In the genomic region with DNA sequence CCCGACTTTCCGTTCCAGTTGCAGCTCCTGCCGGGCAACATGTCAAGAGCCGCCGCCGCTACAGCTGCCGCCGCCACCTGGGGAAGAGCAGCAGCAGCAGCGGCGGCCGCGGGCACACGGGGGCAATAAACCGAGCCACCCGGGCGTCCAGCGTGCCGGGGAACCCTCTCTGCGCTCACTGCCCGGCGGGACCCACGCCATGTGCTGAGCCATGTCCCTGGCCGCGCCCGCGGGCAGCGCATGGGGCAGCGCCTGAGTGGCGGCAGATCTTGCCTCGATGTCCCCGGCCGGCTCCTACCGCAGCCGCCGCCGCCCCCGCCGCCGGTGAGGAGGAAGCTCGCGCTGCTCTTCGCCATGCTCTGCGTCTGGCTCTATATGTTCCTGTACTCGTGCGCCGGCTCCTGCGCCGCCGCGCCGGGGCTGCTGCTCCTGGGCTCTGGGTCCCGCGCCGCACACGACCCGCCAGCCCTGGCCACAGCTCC, we compare ENCODE assay signal across 8 cellular contexts. TPM values are rescaled to one million over a fixed set of nuclear protein-coding genes. Genes with fewer than 3 reads are reported as not detected.
A peak's percentile ranks its signal among the peaks of the same experiment; 100 is the strongest.
DNase-seq lines count a peak whose midpoint lies in the region; ATAC-seq and TF ChIP-seq lines count a peak whose summit lies in the region.

No MANE protein-coding gene starts in this region.

- BruUV-seq in Calu3 (replicated peaks; lab: Mats Ljungman, UMichigan): no TSS peak
- no TSS peak for BruUV-seq in HCT116 (replicated peaks; lab: Mats Ljungman, UMichigan)

- CTCF ChIA-PET in Calu3 (lab: Charles Lee) (interaction anchor here (0.9 to 2.1 kb wide), 4 partner anchors 215 to 703 kb away, joined by 3 to 7 read pairs (median 4); no protein-coding TSS in a partner anchor), HCT116 (lab: Charles Lee) (interaction anchor here (0.7 to 3.3 kb wide), 8 partner anchors 10 to 963 kb away, joined by 3 to 38 read pairs (median 3); no protein-coding TSS in a partner anchor)

- H4K20me1 ChIP-seq in HCT116 (ENCODE audit: insufficient read depth): no peaks in the 10 kb centered on the region

- peak overlapping the region; percentile 89 for H3K4me2 ChIP-seq in HCT116 (ENCODE audit: low read length)

- TF ChIP-seq CTCF in Calu3 (IDR thresholded peaks at IDR 0.05; ENCODE audit: unreplicated experiment) (no peak), HCT116 (IDR thresholded peaks at IDR 0.05 in 2 of 3, conservative IDR thresholded peaks at IDR 0.05 in 1 of 3; ENCODE audit: borderline replicate concordance in 1 of 3, insufficient read depth in 1 of 3, low read depth in 2 of 3, low read length in 2 of 3) (0 out of 6 replicates have a peak, but pooled peaks of 1 of the 3 experiments have one; percentile 15)

- peaks cover 60% of the 10 kb centered on the region for H3K27me3 Mint-ChIP-seq in Calu3 (ENCODE audit: unreplicated experiment)
- H3K27me3 Mint-ChIP-seq in dendritic cell treated with granulocyte-macrophage colony-stimulating factor and Interleukin-4, amounts not matched to agents 40 ng/mL and 50 ng/mL, for 4 days: peaks cover 58% of the 10 kb centered on the region

- peaks cover 14% of the 10 kb centered on the region for H3K36me3 Mint-ChIP-seq in Calu3 (ENCODE audit: insufficient read depth, unreplicated experiment)
- peaks cover 7% of the 10 kb centered on the region for H3K36me3 Mint-ChIP-seq in dendritic cell treated with granulocyte-macrophage colony-stimulating factor and Interleukin-4, amounts not matched to agents 40 ng/mL and 50 ng/mL, for 4 days (ENCODE audit: low read depth)

- H3K27me3 ChIP-seq in HCT116 (ENCODE audit: insufficient read depth, low read length) (peaks cover 2% of the 10 kb centered on the region; the same call in 1 of the 2 replicates), SJSA1 (replicated peaks) (no peaks in the 10 kb centered on the region), muscle layer of colon (ENCODE audit: control insufficient read depth in 1 of 2, insufficient read depth in 2 of 2, low read length in 2 of 2) (peaks cover 60 to 95% of the 10 kb centered on the region in 2 donors)

- H3K4me3 ChIP-seq in HCT116 (replicated peaks in 1 of 2; ENCODE audit: low read depth in 1 of 2, low read length in 2 of 2) (peak overlapping the region; percentile 45 to 59), SJSA1 (peak overlapping the region; percentile 62), muscle layer of colon (ENCODE audit: low read depth in 1 of 2, low read length in 2 of 2) (peak overlapping the region; percentile 45 to 66)

- no peaks in the 10 kb centered on the region for H3K9me3 Mint-ChIP-seq in Calu3 (ENCODE audit: low read depth, unreplicated experiment)
- no peaks in the 10 kb centered on the region for H3K9me3 Mint-ChIP-seq in dendritic cell treated with granulocyte-macrophage colony-stimulating factor and Interleukin-4, amounts not matched to agents 40 ng/mL and 50 ng/mL, for 4 days

- TF ChIP-seq POLR2A in HCT116 (IDR thresholded peaks at IDR 0.05; ENCODE audit: borderline replicate concordance, extremely low read depth, insufficient read depth, insufficient read length): no peak

- peak; percentile 36; the same call in 1 of the 2 replicates for ATAC-seq in HCT116

- H3K27ac ChIP-seq in HCT116 (ENCODE audit: low read depth, low read length) (peak overlapping the region; percentile 55; the same call in 1 of the 2 replicates), SJSA1 (peak overlapping the region; percentile 80), muscle layer of colon (ENCODE audit: low read depth, low read length) (peak overlapping the region; percentile 10)

- no peaks in the 10 kb centered on the region for H3K9me2 ChIP-seq in HCT116 (ENCODE audit: insufficient read depth)

- intact Hi-C loops in Calu3 (cut with micrococcal nuclease; ENCODE audit: unreplicated experiment) (loop anchor here (5.0 to 10.0 kb wide), 4 partner anchors 229 to 873 kb away; no protein-coding TSS in a partner anchor), HCT116 (cut with micrococcal nuclease) (loop anchor here (5.0 to 10.0 kb wide), 3 partner anchors 257 to 1269 kb away; no protein-coding TSS in a partner anchor)
- intact Hi-C loops in dendritic cell treated with granulocyte-macrophage colony-stimulating factor and Interleukin-4, amounts not matched to agents 40 ng/mL and 50 ng/mL, for 4 days (cut with micrococcal nuclease): loop anchor here (2.0 to 10.0 kb wide), 7 partner anchors 51 to 443 kb away; partner anchors contain the start of gene COX10

- H3K4me1 Mint-ChIP-seq in Calu3 (ENCODE audit: low read depth, unreplicated experiment): peaks cover 12% of the 10 kb centered on the region
- H3K4me1 Mint-ChIP-seq in dendritic cell treated with granulocyte-macrophage colony-stimulating factor and Interleukin-4, amounts not matched to agents 40 ng/mL and 50 ng/mL, for 4 days (ENCODE audit: low read depth): peaks cover 62% of the 10 kb centered on the region

- H3K4me3 Mint-ChIP-seq in Calu3 (ENCODE audit: low read depth, unreplicated experiment): peak overlapping the region; percentile 66
- H3K4me3 Mint-ChIP-seq in dendritic cell treated with granulocyte-macrophage colony-stimulating factor and Interleukin-4, amounts not matched to agents 40 ng/mL and 50 ng/mL, for 4 days: peak overlapping the region; percentile 85

- H3K4me1 ChIP-seq in HCT116 (ENCODE audit: control insufficient read depth in 1 of 2, insufficient read depth in 2 of 2, low read length in 2 of 2) (peaks cover 11 to 28% of the 10 kb centered on the region in 2 experiments; a peak in 3 of 4 replicates), SJSA1 (replicated peaks) (peaks cover 29% of the 10 kb centered on the region), muscle layer of colon (ENCODE audit: insufficient read depth, low read length) (peaks cover 38% of the 10 kb centered on the region)

- DNase-seq in Calu3: peak; percentile 40
- DNase-seq in HCT116 (ENCODE audit: low read depth, low spot score): no peak
- DNase-seq in SJSA1 (ENCODE audit: low read depth in 1 of 2, low spot score in 2 of 2): no peak
- no peak for DNase-seq in HuH-7.5 (ENCODE audit: low spot score)
- DNase-seq in cerebellum (ENCODE audit: low spot score): no peak
- no peak for DNase-seq in NCI-H2196 (lab: John Stamatoyannopoulos, UW; ENCODE audit: unreplicated experiment)

- H3K36me3 ChIP-seq in HCT116 (ENCODE audit: control insufficient read depth in 1 of 2, insufficient read depth in 2 of 2, low read length in 2 of 2) (no peaks in the 10 kb centered on the region), SJSA1 (peaks cover 10% of the 10 kb centered on the region), muscle layer of colon (ENCODE audit: insufficient read depth, low read length) (no peaks in the 10 kb centered on the region)

- no peak overlapping the region for H2AFZ ChIP-seq in HCT116 (ENCODE audit: low read depth, low read length, poor library complexity, severe bottlenecking)

- no peak for TF ChIP-seq RAD21 in HCT116 (IDR thresholded peaks at IDR 0.05; ENCODE audit: low read depth)

- no peaks in the 10 kb centered on the region for H3K79me2 ChIP-seq in HCT116 (ENCODE audit: insufficient read depth, low read length)

- POLR2A ChIA-PET in HCT116 (lab: Charles Lee): interaction anchor here (1.2 kb wide), 2 partner anchors 14 to 102 kb away, joined by 3 to 4 read pairs; no protein-coding TSS in a partner anchor

- H3K9me3 ChIP-seq in HCT116 (ENCODE audit: control insufficient read depth in 1 of 2, insufficient read depth in 1 of 2, low read depth in 1 of 2, low read length in 2 of 2) (no peaks in the 10 kb centered on the region), SJSA1 (replicated peaks) (no peaks in the 10 kb centered on the region), muscle layer of colon (ENCODE audit: low read length) (no peaks in the 10 kb centered on the region)

- no peak overlapping the region for H3K27ac Mint-ChIP-seq in Calu3 (ENCODE audit: unreplicated experiment)
- H3K27ac Mint-ChIP-seq in dendritic cell treated with granulocyte-macrophage colony-stimulating factor and Interleukin-4, amounts not matched to agents 40 ng/mL and 50 ng/mL, for 4 days: peak overlapping the region; percentile 77

- RAD21 ChIA-PET in HCT116 (lab: Charles Lee; ENCODE audit: low non-redundant PET in 1 of 2, low total read pairs in 2 of 2, uncharacterized antibody in 2 of 2, unreplicated experiment in 2 of 2): interaction anchor here (0.5 to 1.0 kb wide), 5 partner anchors 96 to 706 kb away, joined by 3 to 4 read pairs (median 3); no protein-coding TSS in a partner anchor

- peak overlapping the region; percentile 49 for H3K9ac ChIP-seq in HCT116 (ENCODE audit: low read length)
- no peak overlapping the region for H3K9ac ChIP-seq in muscle layer of colon (ENCODE audit: low read length)

TF ChIP-seq in HCT116, 20 proteins besides CTCF, POLR2A, EP300 and RAD21:
- TF ChIP-seq CEBPB (IDR thresholded peaks at IDR 0.05; ENCODE audit: low read depth) (no peak), EZH2 (IDR thresholded peaks at IDR 0.05) (no peak), SP1 (IDR thresholded peaks at IDR 0.05; ENCODE audit: low read depth) (no peak), ZNF274 (IDR thresholded peaks at IDR 0.05; ENCODE audit: low read depth, low read length) (no peak), FOSL1 (IDR thresholded peaks at IDR 0.05; ENCODE audit: low read depth) (no peak), POLR2AphosphoS5 (IDR thresholded peaks at IDR 0.05; ENCODE audit: low read depth, low read length) (no peak), YY1 (IDR thresholded peaks at IDR 0.05; ENCODE audit: extremely low read depth, insufficient replicate concordance, low read depth, low read length) (no peak)

RNA-seq across cellular contexts. Expression of gene HS3ST3B1, which starts 0.4 kb away (rescaled TPM):
- total RNA-seq in Calu3 (2022) (0.78 and 0.80 TPM in 2 replicates), HCT116 (2021; ENCODE audit: unreplicated experiment) (2.4 TPM), cerebellum (1.4 TPM)
- polyA plus RNA-seq in HCT116 (2012): 0.75 and 0.87 TPM in 2 replicates
- total RNA-seq in SJSA1 (2014; rRNA removed; shearing (Covaris generic)): 14.1 and 17.0 TPM in 2 replicates

Comparison
In these comparisons a context has a peak if more than half of its experiments do, and no peak if none do; other contexts are left out.
1. H3K27ac ChIP-seq: peak in every context shown above with its lines; median percentile 80 in SJSA1; 55 in HCT116; 10 in muscle layer of colon.